ENCODE assay signal across 9 cellular contexts in genomic region chr3:159987291-159987711, GRCh38. TPM values are rescaled to one million over a fixed set of nuclear protein-coding genes. Genes with fewer than 3 reads are reported as not detected.
A peak's percentile ranks its signal among the peaks of the same experiment; 100 is the strongest.
DNase-seq lines count a peak whose midpoint lies in the region; ATAC-seq and TF ChIP-seq lines count a peak whose summit lies in the region.
"Had no signal": no experiment of that assay in that cellular context is flagged by ENCODE, and none has a peak within 500 bp of the region (broad histone marks: within the 10 kb centered on the region; RNA-seq: fewer than 3 reads in every experiment).

No MANE protein-coding gene starts in this region.

- H3K36me3 ChIP-seq in CD4-positive, CD25-positive, alpha-beta regulatory T cell (ENCODE audit: control insufficient read depth, insufficient read depth, low read length): no peaks in the 10 kb centered on the region

- no peaks in the 10 kb centered on the region for H3K9me3 Mint-ChIP-seq in CD4-positive, CD25-positive, alpha-beta regulatory T cell

- peak; percentile 33 for TF ChIP-seq CTCF in foreskin keratinocyte (conservative IDR thresholded peaks at IDR 0.05)

- H3K4me1 ChIP-seq in CD4-positive, CD25-positive, alpha-beta regulatory T cell (ENCODE audit: control insufficient read depth, insufficient read depth, low read length, poor library complexity, severe bottlenecking): peaks cover 7% of the 10 kb centered on the region
- H3K4me1 ChIP-seq in foreskin keratinocyte: no peaks in the 10 kb centered on the region

- no peak overlapping the region for H3K27ac ChIP-seq in CD4-positive, CD25-positive, alpha-beta regulatory T cell (ENCODE audit: insufficient read depth, low read length, poor library complexity, severe bottlenecking)
- H3K27ac ChIP-seq in foreskin keratinocyte: no peak overlapping the region

- no peak for DNase-seq in CD4-positive, CD25-positive, alpha-beta regulatory T cell
- DNase-seq in RKO (ENCODE audit: low spot score): peak; percentile 53
- DNase-seq in foreskin keratinocyte: peak in 1 of 2 donors; percentile 33
- no peak for DNase-seq in COLO829 (ENCODE audit: low spot score)
- DNase-seq in NCI-H1417 (lab: John Stamatoyannopoulos, UW): no peak
- DNase-seq in sciatic nerve (ENCODE audit: low spot score): no peak
- DNase-seq: hippocampal formation had no signal

- H3K27me3 Mint-ChIP-seq in CD4-positive, CD25-positive, alpha-beta regulatory T cell: peaks cover 5% of the 10 kb centered on the region

- H3K36me3 Mint-ChIP-seq in CD4-positive, CD25-positive, alpha-beta regulatory T cell: no peaks in the 10 kb centered on the region

- H3K4me3 Mint-ChIP-seq in CD4-positive, CD25-positive, alpha-beta regulatory T cell: peak overlapping the region in 3 of 4 donors; percentile 85 to 86 (median 86)

- no peak overlapping the region for H3K4me3 ChIP-seq in CD4-positive, CD25-positive, alpha-beta regulatory T cell (ENCODE audit: low read depth, low read length)

- peak overlapping the region in 2 of 3 donors; percentile 63 to 66 for H3K27ac Mint-ChIP-seq in CD4-positive, CD25-positive, alpha-beta regulatory T cell

- peaks cover 9% of the 10 kb centered on the region for H3K27me3 ChIP-seq in CD4-positive, CD25-positive, alpha-beta regulatory T cell (ENCODE audit: control insufficient read depth, insufficient read depth, low read length)
- no peaks in the 10 kb centered on the region for H3K27me3 ChIP-seq in foreskin keratinocyte

- no peaks in the 10 kb centered on the region for H3K9me3 ChIP-seq in CD4-positive, CD25-positive, alpha-beta regulatory T cell (ENCODE audit: control insufficient read depth in 2 of 2, low read length in 2 of 2)

- intact Hi-C loops in sciatic nerve (cut with DNase I): loop anchor here (10.0 kb wide), 1 partner anchor 92 kb away; no protein-coding TSS in a partner anchor

- H3K4me1 Mint-ChIP-seq in CD4-positive, CD25-positive, alpha-beta regulatory T cell: peaks cover 0 to 36% (median 23%) of the 10 kb centered on the region in 4 donors

- no peak for ATAC-seq in CD4-positive, CD25-positive, alpha-beta regulatory T cell (ENCODE audit: low read depth in 2 of 2)
- peak; percentile 14 for ATAC-seq in GM18867 (IDR thresholded peaks at IDR 0.05; ENCODE audit: unreplicated experiment)
- peak; percentile 18 for ATAC-seq in foreskin keratinocyte
- no peak for ATAC-seq in HG02938 (IDR thresholded peaks at IDR 0.05; ENCODE audit: unreplicated experiment)
- ATAC-seq in sciatic nerve: no peak

RNA-seq across cellular contexts. Expression of gene IL12A, which starts 1.3 kb away (rescaled TPM):
- 5.6 TPM for total RNA-seq in CD4-positive, CD25-positive, alpha-beta regulatory T cell
- polyA plus RNA-seq in CD4-positive, CD25-positive, alpha-beta regulatory T cell: 1 to 10 TPM in 3 of 4 donors, under 1 TPM in 1; 0.81 to 2.1 (median 1.5) TPM
- 0.20 and 0.74 TPM in 2 replicates for total RNA-seq in foreskin keratinocyte
- 0.26 and 0.54 TPM in 2 replicates for polyA plus RNA-seq in foreskin keratinocyte
- total RNA-seq in sciatic nerve: 0.53 TPM

Comparison
In these comparisons a context has a peak if more than half of its experiments do, and no peak if none do; other contexts are left out.
1. ATAC-seq: peak in GM18867 (single experiment) and foreskin keratinocyte (single experiment); none in CD4-positive, CD25-positive, alpha-beta regulatory T cell (0 of 2), HG02938 (single experiment) and sciatic nerve (single experiment).